Comparison of ENCODE assay signal across 8 cellular contexts in the genomic region with DNA sequence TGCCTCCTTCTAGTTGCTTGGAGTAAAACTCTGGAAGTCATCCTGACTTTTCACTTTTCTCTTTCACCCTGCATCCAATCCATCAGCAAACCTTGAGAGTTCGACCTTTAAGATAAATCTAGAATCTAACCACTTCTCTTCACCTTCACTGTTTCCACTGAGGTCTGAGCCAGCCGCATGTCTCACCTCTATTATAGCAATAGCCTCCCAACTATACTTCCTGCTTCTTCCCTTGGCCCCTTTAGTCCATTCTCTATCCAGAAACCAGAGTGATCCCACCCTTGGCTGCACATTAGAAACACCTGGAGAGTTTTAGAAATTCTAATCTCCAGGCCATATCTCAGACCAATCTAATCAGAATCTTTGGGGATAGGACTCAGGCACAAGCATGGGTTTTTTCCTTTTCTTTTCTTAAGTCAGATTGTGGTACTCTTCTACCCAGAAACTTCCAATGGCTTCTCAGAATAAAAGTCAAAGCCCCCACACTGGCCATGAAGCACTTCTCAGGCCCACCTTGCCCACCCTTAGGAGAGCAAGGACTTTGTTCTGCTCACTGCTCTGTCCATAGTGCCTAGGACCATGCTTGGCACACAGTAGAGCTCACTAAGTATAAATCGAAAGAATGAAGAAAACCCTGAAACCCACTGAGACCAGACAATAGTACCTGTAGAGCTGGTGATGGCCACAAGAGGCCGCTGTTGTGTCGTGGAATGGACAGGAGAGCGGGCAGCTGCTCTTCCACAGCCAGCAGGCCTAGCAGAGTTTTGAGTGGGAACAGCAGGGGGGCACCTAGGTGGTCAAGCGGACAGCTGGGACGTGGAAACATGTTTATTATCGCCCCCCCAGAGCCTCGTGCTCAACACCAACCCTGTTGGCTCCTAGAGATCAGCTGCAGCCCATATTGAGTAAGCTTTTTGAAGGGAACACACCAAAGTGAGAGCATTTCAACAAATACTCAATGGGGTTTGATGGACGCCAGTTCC. TPM values are rescaled to one million over a fixed set of nuclear protein-coding genes. Genes with fewer than 3 reads are reported as not detected.
DNase-seq lines count a peak whose midpoint lies in the region; ATAC-seq and TF ChIP-seq lines count a peak whose summit lies in the region.

No MANE protein-coding gene starts in this region.

- H3K4me1 Mint-ChIP-seq in nephron: peaks cover 15% of the 10 kb centered on the region
- peaks cover 0 to 12% of the 10 kb centered on the region in 2 donors for H3K4me1 Mint-ChIP-seq in stimulated activated naive B cell treated with anti-CD40 and anti-IgM and Interleukin-4, amounts not matched to agents 10 μg/mL and 1 μg/mL and 100 μg/mL, for 72 hours

- peak; percentile 94 for ATAC-seq in GM21423 (IDR thresholded peaks at IDR 0.05; ENCODE audit: unreplicated experiment)
- ATAC-seq in stimulated activated naive B cell treated with anti-CD40 and anti-IgM and Interleukin-4, amounts not matched to agents 10 μg/mL and 1 μg/mL and 100 μg/mL, for 72 hours (replicated peaks): peak; percentile 94 to 96

- DNase-seq in DMS53 (lab: John Stamatoyannopoulos, UW) (peak; percentile 85), HS-5 (ENCODE audit: low read depth) (peak; percentile 26), OCI-M1 (lab: John Stamatoyannopoulos, UW) (peak; percentile 92), activated T-cell treated with anti-CD3 and anti-CD28 coated beads for 4 hours (peak; percentile 81), esophagus squamous epithelium (lab: John Stamatoyannopoulos, UW) (peak; percentile 14)
- DNase-seq in stimulated activated naive B cell treated with anti-CD40 and anti-IgM and Interleukin-4, amounts not matched to agents 10 μg/mL and 1 μg/mL and 100 μg/mL, for 72 hours: peak; percentile 62

- peak overlapping the region in 2 of 3 experiments; percentile 4 to 52 for H3K27ac Mint-ChIP-seq in nephron
- peak overlapping the region; percentile 43 for H3K27ac Mint-ChIP-seq in stimulated activated naive B cell treated with anti-CD40 and anti-IgM and Interleukin-4, amounts not matched to agents 10 μg/mL and 1 μg/mL and 100 μg/mL, for 72 hours

- H3K27me3 ChIP-seq in esophagus squamous epithelium: no peaks in the 10 kb centered on the region

- intact Hi-C loops in esophagus squamous epithelium (cut with DNase I): loop anchor here (5.0 kb wide), 1 partner anchor 115 kb away; no protein-coding TSS in a partner anchor

- H3K4me1 ChIP-seq in esophagus squamous epithelium: peaks cover 0 to 6% (median 0%) of the 10 kb centered on the region in 3 donors

- no peak overlapping the region for H3K27ac ChIP-seq in esophagus squamous epithelium

- TF ChIP-seq CTCF in esophagus squamous epithelium (IDR thresholded peaks at IDR 0.05): peak; percentile 89 to 94 (median 91)
- peak; percentile 92 to 96 (median 92) for TF ChIP-seq CTCF in nephron (IDR thresholded peaks at IDR 0.05; ENCODE audit: unreplicated experiment in 3 of 3)

- peak overlapping the region in 1 of 4 donors; percentile 27 for H3K4me3 ChIP-seq in esophagus squamous epithelium

- H3K36me3 Mint-ChIP-seq in nephron (ENCODE audit: low read depth): no peaks in the 10 kb centered on the region
- H3K36me3 Mint-ChIP-seq in stimulated activated naive B cell treated with anti-CD40 and anti-IgM and Interleukin-4, amounts not matched to agents 10 μg/mL and 1 μg/mL and 100 μg/mL, for 72 hours: no peaks in the 10 kb centered on the region

- no peak overlapping the region for H3K4me3 Mint-ChIP-seq in nephron
- H3K4me3 Mint-ChIP-seq in stimulated activated naive B cell treated with anti-CD40 and anti-IgM and Interleukin-4, amounts not matched to agents 10 μg/mL and 1 μg/mL and 100 μg/mL, for 72 hours: no peak overlapping the region

- H3K36me3 ChIP-seq in esophagus squamous epithelium: no peaks in the 10 kb centered on the region

- H3K27me3 Mint-ChIP-seq in nephron (ENCODE audit: low read depth): peaks cover 28% of the 10 kb centered on the region
- peaks cover 11 to 20% of the 10 kb centered on the region in 2 donors for H3K27me3 Mint-ChIP-seq in stimulated activated naive B cell treated with anti-CD40 and anti-IgM and Interleukin-4, amounts not matched to agents 10 μg/mL and 1 μg/mL and 100 μg/mL, for 72 hours

- peaks cover 2% of the 10 kb centered on the region for H3K9me3 Mint-ChIP-seq in nephron
- H3K9me3 Mint-ChIP-seq in stimulated activated naive B cell treated with anti-CD40 and anti-IgM and Interleukin-4, amounts not matched to agents 10 μg/mL and 1 μg/mL and 100 μg/mL, for 72 hours: no peaks in the 10 kb centered on the region

- TF ChIP-seq POLR2A in esophagus squamous epithelium (IDR thresholded peaks at IDR 0.05): no peak

- no peaks in the 10 kb centered on the region for H3K9me3 ChIP-seq in esophagus squamous epithelium

- 12 to 14% methylated on average over 10 of the region's 11 CpGs for WGBS in esophagus squamous epithelium, 2 donors

RNA-seq across cellular contexts. Expression of gene MFAP3, which starts 33.3 kb away (rescaled TPM):
- total RNA-seq in esophagus squamous epithelium: 10 to 100 TPM; 29.0 to 58.1 (median 45.5) TPM

RNA-seq across cellular contexts. Expression of gene FAM114A2, which starts 33.4 kb away (rescaled TPM):
- total RNA-seq in esophagus squamous epithelium: 10 to 100 TPM in 3 of 4 donors, 1 to 10 TPM in 1; 6.2 to 22.1 (median 19.5) TPM

Comparison
In these comparisons a context has a peak if more than half of its experiments do, and no peak if none do; other contexts are left out.
1. DNase-seq: peak in every context shown above with its lines; median percentile 92 in OCI-M1; 85 in DMS53; 81 in activated T-cell treated with anti-CD3 and anti-CD28 coated beads for 4 hours; 62 in stimulated activated naive B cell treated with anti-CD40 and anti-IgM and Interleukin-4, amounts not matched to agents 10 μg/mL and 1 μg/mL and 100 μg/mL, for 72 hours; 26 in HS-5; 14 in esophagus squamous epithelium.